9 cellular contexts compared by ENCODE assay signal in the genomic region with DNA sequence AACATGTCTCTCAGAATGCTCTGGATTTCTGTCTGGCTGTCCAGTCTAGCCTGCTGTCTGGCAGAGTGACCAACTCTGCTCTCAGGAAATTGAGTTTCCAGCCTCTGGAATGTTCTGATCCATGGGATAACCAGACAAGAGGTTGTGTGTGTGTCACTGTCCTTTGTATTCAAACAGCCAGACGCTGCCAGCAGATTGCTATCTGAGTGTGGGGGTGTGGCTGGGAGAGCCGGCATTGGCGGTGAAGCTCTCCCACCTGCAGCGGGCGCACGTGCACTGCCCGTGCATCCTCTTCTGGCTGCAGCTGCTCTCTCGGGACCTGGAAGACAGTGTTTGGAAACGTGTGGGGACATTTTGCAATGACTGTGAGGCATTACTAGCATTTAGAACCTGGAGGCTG. TPM values are rescaled to one million over a fixed set of nuclear protein-coding genes. Genes with fewer than 3 reads are reported as not detected.
DNase-seq lines count a peak whose midpoint lies in the region; ATAC-seq and TF ChIP-seq lines count a peak whose summit lies in the region.
"Had no signal": no experiment of that assay in that cellular context is flagged by ENCODE, and none has a peak within 500 bp of the region (broad histone marks: within the 10 kb centered on the region; RNA-seq: fewer than 3 reads in every experiment).

No MANE protein-coding gene starts in this region.

- H3K9me2 ChIP-seq in hepatocyte (replicated peaks; ENCODE audit: insufficient read depth): no peaks in the 10 kb centered on the region

- peaks cover 22% of the 10 kb centered on the region for H3K27me3 Mint-ChIP-seq in activated T-cell treated with anti-CD3 and anti-CD28 coated beads, Interleukin-2, amount 50 U/mL, for 4 hours (ENCODE audit: low read depth)

- H3K27me3 ChIP-seq in WERI-Rb-1 (ENCODE audit: insufficient read depth, low read depth, severe bottlenecking) (no peaks in the 10 kb centered on the region), hepatocyte (no peaks in the 10 kb centered on the region)

- no peaks in the 10 kb centered on the region for H3K36me3 Mint-ChIP-seq in activated T-cell treated with anti-CD3 and anti-CD28 coated beads, Interleukin-2, amount 50 U/mL, for 4 hours (ENCODE audit: insufficient read depth)

- no peaks in the 10 kb centered on the region for H4K20me1 ChIP-seq in hepatocyte (ENCODE audit: insufficient read depth, poor library complexity, severe bottlenecking)

- H3K79me2 ChIP-seq in hepatocyte: no peaks in the 10 kb centered on the region

- 4% methylated on average over 9 of the region's 9 CpGs for WGBS in hepatocyte (ENCODE audit: low lambda C conversion rate, missing lambda C conversion rate)

- no peak overlapping the region for H2AFZ ChIP-seq in hepatocyte

- H3K27ac ChIP-seq in WERI-Rb-1 (no peak overlapping the region), hepatocyte (no peak overlapping the region)
- H3K27ac ChIP-seq: neutrophil had no signal

- H3K36me3 ChIP-seq in WERI-Rb-1 (no peaks in the 10 kb centered on the region), hepatocyte (replicated peaks; ENCODE audit: insufficient read depth, low read depth) (no peaks in the 10 kb centered on the region)
- H3K36me3 ChIP-seq: neutrophil had no signal

- DNase-seq in NCI-H146 (lab: John Stamatoyannopoulos, UW) (peak; percentile 90), WERI-Rb-1 (peak; percentile 93), hepatocyte (ENCODE audit: low spot score) (peak; percentile 88), superior temporal gyrus (ENCODE audit: extremely low spot score) (peak; percentile 27), GM19238 (ENCODE audit: insufficient read length, low spot score) (no peak)
- DNase-seq in activated T-cell treated with anti-CD3 and anti-CD28 coated beads, Interleukin-2, amount 50 U/mL, for 4 hours: no peak

- no peak overlapping the region for H3K4me3 Mint-ChIP-seq in activated T-cell treated with anti-CD3 and anti-CD28 coated beads, Interleukin-2, amount 50 U/mL, for 4 hours

- no peaks in the 10 kb centered on the region for H3K9me3 Mint-ChIP-seq in activated T-cell treated with anti-CD3 and anti-CD28 coated beads, Interleukin-2, amount 50 U/mL, for 4 hours

- no peaks in the 10 kb centered on the region for H3K4me1 Mint-ChIP-seq in activated T-cell treated with anti-CD3 and anti-CD28 coated beads, Interleukin-2, amount 50 U/mL, for 4 hours (ENCODE audit: low read depth)

- H3K4me1 ChIP-seq in hepatocyte (ENCODE audit: insufficient read depth): peaks cover 5% of the 10 kb centered on the region

- H3K4me3 ChIP-seq in GM12875 (ENCODE audit: low read depth, low read length): no peak overlapping the region
- no peak overlapping the region for H3K4me3 ChIP-seq in WERI-Rb-1 (ENCODE audit: low read depth, low read length)
- no peak overlapping the region for H3K4me3 ChIP-seq in hepatocyte

- H3K9me3 ChIP-seq in WERI-Rb-1 (ENCODE audit: severe bottlenecking) (no peaks in the 10 kb centered on the region), hepatocyte (ENCODE audit: low read depth) (no peaks in the 10 kb centered on the region)
- H3K9me3 ChIP-seq: neutrophil had no signal

- peak; percentile 21; the same call in 1 of the 2 replicates for TF ChIP-seq CTCF in GM12875 (IDR thresholded peaks at IDR 0.05; ENCODE audit: borderline replicate concordance, insufficient read depth, low read depth, low read length)
- TF ChIP-seq CTCF in WERI-Rb-1 (IDR thresholded peaks at IDR 0.05; ENCODE audit: low read depth, low read length): peak; percentile 98
- TF ChIP-seq CTCF in hepatocyte (IDR thresholded peaks at IDR 0.05; ENCODE audit: poor library complexity): peak; percentile 52

- no peak overlapping the region for H3K4me2 ChIP-seq in hepatocyte

- no peak for ATAC-seq in activated T-cell treated with anti-CD3 and anti-CD28 coated beads, Interleukin-2, amount 50 U/mL, for 4 hours
- no peak for ATAC-seq in HG02571 (IDR thresholded peaks at IDR 0.05; ENCODE audit: unreplicated experiment)

RNA-seq across cellular contexts. Expression of a gene that starts 26.1 kb away (rescaled TPM):
- 0.20 and 0.33 TPM in 2 replicates for total RNA-seq in hepatocyte
- 0.04 and 0.11 TPM in 2 replicates for polyA plus RNA-seq in hepatocyte
- total RNA-seq in activated T-cell treated with anti-CD3 and anti-CD28 coated beads, Interleukin-2, amount 50 U/mL, for 4 hours: not detected

Comparison
In these comparisons a context has a peak if more than half of its experiments do, and no peak if none do; other contexts are left out.
1. CTCF ChIP-seq: peak in every context shown above with its lines; median percentile 98 in WERI-Rb-1; 52 in hepatocyte; 21 in GM12875.
2. DNase-seq: peak in NCI-H146 (single experiment), WERI-Rb-1 (single experiment), hepatocyte (single experiment) and superior temporal gyrus (single experiment); none in GM19238 (single experiment) and activated T-cell treated with anti-CD3 and anti-CD28 coated beads, Interleukin-2, amount 50 U/mL, for 4 hours (single experiment).